9 cellular contexts compared by ENCODE assay signal in the genomic region with DNA sequence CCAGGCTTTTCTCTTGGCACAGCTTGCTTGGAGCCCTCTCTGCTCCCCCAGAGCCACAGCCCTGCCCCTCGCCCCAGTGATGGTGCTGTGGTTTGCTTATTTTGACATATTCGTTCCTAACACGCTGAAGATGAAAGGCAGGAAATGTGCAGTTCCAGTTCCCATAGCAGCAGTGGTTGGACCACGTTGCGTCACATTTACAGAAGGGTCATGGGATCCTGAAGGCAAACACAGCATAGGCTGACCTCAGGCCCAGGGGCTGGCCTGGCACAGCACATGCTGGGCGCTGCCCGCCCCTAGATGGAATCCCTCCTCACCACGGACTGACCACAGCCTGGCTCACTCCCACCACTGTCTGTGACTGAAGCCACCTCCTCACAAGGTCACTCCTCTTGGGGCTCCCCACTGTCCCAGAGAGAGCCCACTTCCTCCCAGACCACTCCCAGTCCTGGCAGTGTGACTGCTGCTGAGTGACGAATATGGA. TPM values are rescaled to one million over a fixed set of nuclear protein-coding genes. Genes with fewer than 3 reads are reported as not detected.
DNase-seq lines count a peak whose midpoint lies in the region; ATAC-seq and TF ChIP-seq lines count a peak whose summit lies in the region.
"Had no signal": no experiment of that assay in that cellular context is flagged by ENCODE, and none has a peak within 500 bp of the region (broad histone marks: within the 10 kb centered on the region; RNA-seq: fewer than 3 reads in every experiment).

No MANE protein-coding gene starts in this region.

- no peaks in the 10 kb centered on the region for H3K36me3 ChIP-seq in esophagus muscularis mucosa

- WGBS in esophagus muscularis mucosa = 26% methylated on average over 6 of the region's 9 CpGs

- ATAC-seq in GM19452 (IDR thresholded peaks at IDR 0.05; ENCODE audit: unreplicated experiment) (peak; percentile 65), GM21390 (IDR thresholded peaks at IDR 0.05; ENCODE audit: unreplicated experiment) (no peak)

- no peak for TF ChIP-seq CTCF in foreskin fibroblast (IDR thresholded peaks at IDR 0.05; ENCODE audit: low read depth, low read length)
- no peak for TF ChIP-seq CTCF in esophagus muscularis mucosa (IDR thresholded peaks at IDR 0.05)

- intact Hi-C loops in esophagus muscularis mucosa (cut with DNase I) = no loop called here

- no peaks in the 10 kb centered on the region for H3K27me3 ChIP-seq in esophagus muscularis mucosa

- DNase-seq in NCI-H226 (peak; percentile 28), activated T-helper 1 cell treated with Interleukin-2 at 50 U/mL for 16 hours (ENCODE audit: low read depth) (peak; percentile 61), foreskin fibroblast (peak; percentile 99 to 100), esophagus muscularis mucosa (ENCODE audit: extremely low spot score) (no peak), GDM1 (lab: John Stamatoyannopoulos, UW) (no peak)
- peak; percentile 31 to 59 for DNase-seq in stimulated activated CD4-positive, alpha-beta T cell treated with anti-CD3 and anti-CD28 coated beads, Interleukin-12 subunit alpha, Interleukin-12 subunit beta, amount 100 ng/mL, for 24 hours (ENCODE audit: low read depth in 2 of 2)
- DNase-seq: activated B cell treated with CpG ODN at 0.5 μM for 24 hours had no signal

- no peak for TF ChIP-seq POLR2A in esophagus muscularis mucosa (IDR thresholded peaks at IDR 0.05; ENCODE audit: low read depth)

- H3K9me3 ChIP-seq in esophagus muscularis mucosa = no peaks in the 10 kb centered on the region

- peak overlapping the region in 1 of 4 donors; percentile 6 for H3K27ac ChIP-seq in esophagus muscularis mucosa (replicated peaks in 1 of 4)

- TF ChIP-seq EP300 in esophagus muscularis mucosa (IDR thresholded peaks at IDR 0.05) = no peak

- peaks cover 2 to 52% (median 32%) of the 10 kb centered on the region in 4 donors for H3K4me1 ChIP-seq in esophagus muscularis mucosa

- H3K4me3 ChIP-seq in foreskin fibroblast (ENCODE audit: low read depth in 1 of 2, low read length in 2 of 2) = no peak overlapping the region
- H3K4me3 ChIP-seq in esophagus muscularis mucosa = no peak overlapping the region

RNA-seq across cellular contexts. Expression of a gene that starts 14.2 kb away (rescaled TPM):
- total RNA-seq in esophagus muscularis mucosa = not detected
- total RNA-seq: activated B cell treated with CpG ODN at 0.5 μM for 24 hours had no signal

Comparison
In these comparisons a context has a peak if more than half of its experiments do, and no peak if none do; other contexts are left out.
1. DNase-seq: peak in NCI-H226 (single experiment), activated T-helper 1 cell treated with Interleukin-2 at 50 U/mL for 16 hours (single experiment), foreskin fibroblast (2 of 2) and stimulated activated CD4-positive, alpha-beta T cell treated with anti-CD3 and anti-CD28 coated beads, Interleukin-12 subunit alpha, Interleukin-12 subunit beta, amount 100 ng/mL, for 24 hours (2 of 2); none in esophagus muscularis mucosa (single experiment) and GDM1 (single experiment).